27 cellular contexts compared by ENCODE assay signal in genomic region chr11:61907871-61908729, GRCh38. TPM values are rescaled to one million over a fixed set of nuclear protein-coding genes. Genes with fewer than 3 reads are reported as not detected.
DNase-seq lines count a peak whose midpoint lies in the region; ATAC-seq and TF ChIP-seq lines count a peak whose summit lies in the region.
"Had no signal": no experiment of that assay in that cellular context is flagged by ENCODE, and none has a peak within 500 bp of the region (broad histone marks: within the 10 kb centered on the region; RNA-seq: fewer than 3 reads in every experiment).

No MANE protein-coding gene starts in this region.

- no peaks in the 10 kb centered on the region for H3K9me3 Mint-ChIP-seq in neural progenitor cell
- H3K9me3 Mint-ChIP-seq: activated naive CD8-positive, alpha-beta T cell treated with anti-CD3 and anti-CD28 coated beads for 36 hours; stimulated activated naive CD8-positive, alpha-beta T cell treated with anti-CD3 and anti-CD28 coated beads, Interleukin-15, Interleukin-2, amounts not matched to agents 100 ng/mL and 50 ng/mL, for 24 hours had no signal

- TF ChIP-seq CTCF in neural progenitor cell (IDR thresholded peaks at IDR 0.05) (no peak), GM20000 (IDR thresholded peaks at IDR 0.05; ENCODE audit: extremely low read depth, missing control alignments) (no peak)

- no peaks in the 10 kb centered on the region for H3K36me3 ChIP-seq in BLaER1
- peaks cover 5% of the 10 kb centered on the region for H3K36me3 ChIP-seq in iPS-15b (ENCODE audit: control insufficient read depth, insufficient read depth, low read length)
- no peaks in the 10 kb centered on the region for H3K36me3 ChIP-seq in neural progenitor cell
- H3K36me3 ChIP-seq: neutrophil had no signal

- no peaks in the 10 kb centered on the region for H3K36me3 Mint-ChIP-seq in neural progenitor cell
- H3K36me3 Mint-ChIP-seq: activated naive CD8-positive, alpha-beta T cell treated with anti-CD3 and anti-CD28 coated beads for 36 hours; CD4-positive, alpha-beta memory T cell had no signal

- H3K27ac Mint-ChIP-seq in neural progenitor cell, result peak overlapping the region; percentile 57
- H3K27ac Mint-ChIP-seq: activated CD8-positive, alpha-beta T cell treated with anti-CD3 and anti-CD28 coated beads, Interleukin-2, amount 10 ng/mL, durations not matched to agents 7 days and 5 days; activated naive CD8-positive, alpha-beta T cell treated with anti-CD3 and anti-CD28 coated beads for 36 hours; stimulated activated naive CD8-positive, alpha-beta T cell treated with anti-CD3 and anti-CD28 coated beads, Interleukin-15, Interleukin-2, amounts not matched to agents 100 ng/mL and 50 ng/mL, for 24 hours had no signal

- peaks cover 15% of the 10 kb centered on the region for H3K4me1 Mint-ChIP-seq in neural progenitor cell
- H3K4me1 Mint-ChIP-seq: activated naive CD8-positive, alpha-beta T cell treated with anti-CD3 and anti-CD28 coated beads for 36 hours; CD4-positive, alpha-beta memory T cell had no signal

- H3K79me2 ChIP-seq in neural progenitor cell (ENCODE audit: low read depth), result no peaks in the 10 kb centered on the region

- H3K9me3 ChIP-seq in BLaER1 (no peaks in the 10 kb centered on the region), iPS-15b (ENCODE audit: control insufficient read depth, insufficient read depth, low read length) (no peaks in the 10 kb centered on the region), neural progenitor cell (ENCODE audit: low read depth) (no peaks in the 10 kb centered on the region)
- H3K9me3 ChIP-seq: ascending aorta, neutrophil had no signal

- H3K27me3 Mint-ChIP-seq in neural progenitor cell (ENCODE audit: insufficient read depth, low read depth), result peaks cover 8% of the 10 kb centered on the region
- H3K27me3 Mint-ChIP-seq: activated naive CD8-positive, alpha-beta T cell treated with anti-CD3 and anti-CD28 coated beads for 36 hours; stimulated activated naive CD8-positive, alpha-beta T cell treated with anti-CD3 and anti-CD28 coated beads, Interleukin-15, Interleukin-2, amounts not matched to agents 100 ng/mL and 50 ng/mL, for 24 hours had no signal

- no peaks in the 10 kb centered on the region for H4K20me1 ChIP-seq in BLaER1
- no peaks in the 10 kb centered on the region for H4K20me1 ChIP-seq in neural progenitor cell (ENCODE audit: low read depth)

- H3K4me3 Mint-ChIP-seq in neural progenitor cell, result no peak overlapping the region
- H3K4me3 Mint-ChIP-seq: activated CD8-positive, alpha-beta T cell treated with anti-CD3 and anti-CD28 coated beads, Interleukin-2, amount 10 ng/mL, durations not matched to agents 7 days and 5 days; activated naive CD8-positive, alpha-beta T cell treated with anti-CD3 and anti-CD28 coated beads for 36 hours; CD4-positive, alpha-beta memory T cell; stimulated activated naive CD8-positive, alpha-beta T cell treated with anti-CD3 and anti-CD28 coated beads, Interleukin-15, Interleukin-2, amounts not matched to agents 100 ng/mL and 50 ng/mL, for 24 hours had no signal

- H3K27ac ChIP-seq in BLaER1 (peak overlapping the region; percentile 85), cingulate gyrus (ENCODE audit: low read depth, low read length) (peak overlapping the region; percentile 39), neural progenitor cell (no peak overlapping the region)
- H3K27ac ChIP-seq: neutrophil, SK-N-MC had no signal

- H3K9ac ChIP-seq in BLaER1 (peak overlapping the region; percentile 62), iPS-15b (ENCODE audit: low read depth, low read length) (peak overlapping the region; percentile 73), neural progenitor cell (no peak overlapping the region)

- H2AFZ ChIP-seq in neural progenitor cell (replicated peaks), result no peak overlapping the region

- H3K4me2 ChIP-seq in BLaER1 (peak overlapping the region; percentile 87), neural progenitor cell (no peak overlapping the region)

- H3F3A ChIP-seq in neural progenitor cell (ENCODE audit: low read depth), result peaks cover 3% of the 10 kb centered on the region

- peaks cover 80% of the 10 kb centered on the region for H3K4me1 ChIP-seq in BLaER1
- H3K4me1 ChIP-seq in iPS-15b (ENCODE audit: control insufficient read depth, insufficient read depth, low read length), result peaks cover 10% of the 10 kb centered on the region
- peaks cover 12% of the 10 kb centered on the region for H3K4me1 ChIP-seq in neural progenitor cell

- DNase-seq in neural progenitor cell (ENCODE audit: low spot score), result no peak
- DNase-seq in NCI-H187 (lab: John Stamatoyannopoulos, UW), result no peak
- DNase-seq in OCI-M1 (lab: John Stamatoyannopoulos, UW), result no peak
- DNase-seq in GM20000 (ENCODE audit: low spot score), result no peak
- DNase-seq: activated CD8-positive, alpha-beta T cell treated with anti-CD3 and anti-CD28 coated beads, Interleukin-2, amount 10 ng/mL, durations not matched to agents 7 days and 5 days; activated effector memory CD4-positive, alpha-beta T cell treated with Interleukin-2 at 50 U/mL for 16 hours; activated naive CD8-positive, alpha-beta T cell treated with anti-CD3 and anti-CD28 coated beads for 36 hours; CD4-positive, alpha-beta memory T cell; central memory CD4-positive, alpha-beta T cell; EL; GOT3; Kasumi-1; NCI-H1436 treated with DMSO at 0.1 percent for 48 hours; NCI-H2107; NCI-H446; NCI-H774; T-helper 2 cell had no signal

- no peak for ATAC-seq in GM18909 (IDR thresholded peaks at IDR 0.05; ENCODE audit: poor library complexity, unreplicated experiment)
- ATAC-seq: activated CD8-positive, alpha-beta T cell treated with anti-CD3 and anti-CD28 coated beads, Interleukin-2, amount 10 ng/mL, durations not matched to agents 7 days and 5 days had no signal

- H3K27me3 ChIP-seq in BLaER1 (no peaks in the 10 kb centered on the region), iPS-15b (ENCODE audit: control insufficient read depth, insufficient read depth, low read length) (no peaks in the 10 kb centered on the region), neural progenitor cell (no peaks in the 10 kb centered on the region)
- H3K27me3 ChIP-seq: ascending aorta had no signal

- H3K4me3 ChIP-seq in BLaER1 (no peak overlapping the region; the same call in 1 of the 2 replicates), iPS-15b (ENCODE audit: low read depth, low read length) (no peak overlapping the region), neural progenitor cell (no peak overlapping the region)
- H3K4me3 ChIP-seq: ascending aorta, lung, SK-N-MC had no signal

RNA-seq across cellular contexts. Expression of gene RAB3IL1, which starts 9.3 kb away (rescaled TPM):
- 1.4 TPM in 2 replicates for total RNA-seq in neural progenitor cell (ENCODE audit: low replicate concordance)
- total RNA-seq: activated CD8-positive, alpha-beta T cell treated with anti-CD3 and anti-CD28 coated beads, Interleukin-2, amount 10 ng/mL, durations not matched to agents 7 days and 5 days; activated naive CD8-positive, alpha-beta T cell treated with anti-CD3 and anti-CD28 coated beads for 36 hours had no signal

RNA-seq across cellular contexts. Expression of gene FADS3, which starts 16.8 kb away (rescaled TPM):
- total RNA-seq in neural progenitor cell (ENCODE audit: low replicate concordance), result 10.1 and 28.7 TPM in 2 replicates

RNA-seq across cellular contexts. Expression of gene BEST1, which starts 42.1 kb away (rescaled TPM):
- 0.15 TPM in 1 of 2 replicates, not detected in the other for total RNA-seq in neural progenitor cell (ENCODE audit: low replicate concordance)
- total RNA-seq: activated CD8-positive, alpha-beta T cell treated with anti-CD3 and anti-CD28 coated beads, Interleukin-2, amount 10 ng/mL, durations not matched to agents 7 days and 5 days; HT1080 had no signal

RNA-seq across cellular contexts. Expression of gene FTH1, which starts 59.3 kb away (rescaled TPM):
- total RNA-seq in neural progenitor cell (ENCODE audit: low replicate concordance), result 649 and 846 TPM in 2 replicates
